Comparison of ENCODE assay signal across 1 cellular context in genomic region chr2:99784946-99785345, GRCh38.
TF ChIP-seq lines count a peak whose summit lies in the region.

No MANE protein-coding gene starts in this region.

TF ChIP-seq in IMR-90, 13 proteins besides CTCF, POLR2A, EP300 and RAD21:
- TF ChIP-seq MAZ (IDR thresholded peaks at IDR 0.05; ENCODE audit: borderline replicate concordance, low read depth, low read length) (no peak), CHD1 (IDR thresholded peaks at IDR 0.05; ENCODE audit: low read depth, low read length) (no peak), MXI1 (IDR thresholded peaks at IDR 0.05; ENCODE audit: borderline replicate concordance, low read depth, low read length) (no peak), NFE2L2 (IDR thresholded peaks at IDR 0.05; ENCODE audit: low read depth, low read length) (no peak), BHLHE40 (IDR thresholded peaks at IDR 0.05; ENCODE audit: low read depth, low read length) (no peak), RFX5 (IDR thresholded peaks at IDR 0.05; ENCODE audit: low read depth, low read length) (no peak), SMC3 (IDR thresholded peaks at IDR 0.05; ENCODE audit: low read depth, low read length) (no peak)
